In genomic region chr9:124830593-124830992, GRCh38 we compare ENCODE assay signal across 24 cellular contexts. TPM values are rescaled to one million over a fixed set of nuclear protein-coding genes. Genes with fewer than 3 reads are reported as not detected.
"Had no signal": no experiment of that assay in that cellular context is flagged by ENCODE, and none has a peak within 500 bp of the region (broad histone marks: within the 10 kb centered on the region; RNA-seq: fewer than 3 reads in every experiment).

No MANE protein-coding gene starts in this region.

- H3K4me3 ChIP-seq: MG63, SJSA1, SK-N-MC had no signal

- FAIRE-seq: HTR-8/SVneo, RCC 7860 had no signal

- H3K27me3 ChIP-seq: MG63, SJSA1 had no signal

- H3K36me3 ChIP-seq: MG63, SJSA1 had no signal

- H3K9me3 ChIP-seq: SJSA1 had no signal

- DNase-seq: Karpas-422, KG1, MG63, NCI-H1092, NCI-H1105 treated with DMSO at 0.1 percent for 48 hours, NCI-H1417 treated with DMSO at 0.1 percent for 48 hours, NCI-H146, NCI-H1694 treated with DMSO at 0.1 percent for 48 hours, NCI-H1930, NCI-H2081, NCI-H2107, NCI-H2227 treated with DMSO at 0.1 percent for 48 hours, NCI-H446, NCI-H510A, NCI-H524 treated with DMSO at 0.1 percent for 48 hours, NCI-H774, RPMI8226, SIG-M5 had no signal

- H3K27ac ChIP-seq: HL-60, SJSA1, SK-N-MC had no signal

RNA-seq across cellular contexts. Expression of gene WDR38, which starts 22.7 kb away (rescaled TPM):
- total RNA-seq: Right ventricle myocardium superior, SJSA1 had no signal
